ENCODE assay signal across 8 cellular contexts in the genomic region with DNA sequence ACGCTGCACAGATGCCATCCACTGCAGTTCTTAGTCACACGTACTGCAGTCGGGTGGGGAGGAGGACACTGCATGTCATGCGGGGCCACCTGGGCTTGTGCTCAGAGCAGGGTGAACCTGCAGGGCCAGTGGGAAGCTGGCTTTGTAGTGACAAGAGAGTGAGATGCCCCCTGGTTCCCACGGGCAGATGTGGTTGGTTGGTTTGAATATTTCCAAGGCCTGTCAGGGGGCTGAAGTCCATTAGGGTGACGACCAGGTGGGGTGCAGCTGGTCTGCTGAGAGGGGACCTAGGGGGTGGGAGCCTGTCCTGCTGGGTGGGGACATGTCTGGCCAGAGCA. TPM values are rescaled to one million over a fixed set of nuclear protein-coding genes. Genes with fewer than 3 reads are reported as not detected.
DNase-seq lines count a peak whose midpoint lies in the region; ATAC-seq, FAIRE-seq and TF ChIP-seq lines count a peak whose summit lies in the region.

No MANE protein-coding gene starts in this region.

- no peaks in the 10 kb centered on the region for H3K36me3 ChIP-seq in stomach smooth muscle (ENCODE audit: control insufficient read depth in 2 of 2, insufficient read depth in 2 of 2, low read length in 2 of 2)

- no peaks in the 10 kb centered on the region for H3K9me3 Mint-ChIP-seq in activated T-cell treated with anti-CD3 and anti-CD28 coated beads, Interleukin-2, amount 50 U/mL, for 24 hours
- H3K9me3 Mint-ChIP-seq in activated CD8-positive, alpha-beta T cell treated with anti-CD3 and anti-CD28 coated beads for 36 hours, result no peaks in the 10 kb centered on the region

- no peak for FAIRE-seq in HTR-8/SVneo (lab: Jason Lieb, UNC)

- H3K4me3 ChIP-seq in iPS-18c (ENCODE audit: insufficient read depth, low read depth, low read length), result peak overlapping the region; percentile 52; the same call in 1 of the 2 replicates
- peak overlapping the region; percentile 80 to 86 for H3K4me3 ChIP-seq in stomach smooth muscle (ENCODE audit: low read length in 2 of 2)

- H3K27me3 Mint-ChIP-seq in activated T-cell treated with anti-CD3 and anti-CD28 coated beads, Interleukin-2, amount 50 U/mL, for 24 hours, result peaks cover 2% of the 10 kb centered on the region
- peaks cover 4% of the 10 kb centered on the region for H3K27me3 Mint-ChIP-seq in activated CD8-positive, alpha-beta T cell treated with anti-CD3 and anti-CD28 coated beads for 36 hours

- peak overlapping the region; percentile 74 for H3K27ac ChIP-seq in stomach smooth muscle (ENCODE audit: low read length)

- TF ChIP-seq CTCF in activated CD8-positive, alpha-beta T cell treated with anti-CD3 and anti-CD28 coated beads for 36 hours (IDR thresholded peaks at IDR 0.05), result no peak

- POLR2A ChIA-PET in activated CD8-positive, alpha-beta T cell treated with anti-CD3 and anti-CD28 coated beads for 36 hours (lab: Charles Lee), result interaction anchor here (0.6 to 4.5 kb wide), 10 partner anchors 10 to 115 kb away, joined by 3 to 25 read pairs (median 5); a partner anchor contains a TSS

- H3K9ac ChIP-seq in stomach smooth muscle (ENCODE audit: low read length in 2 of 2), result peak overlapping the region in 1 of 2 donors; percentile 27

- H3K4me1 Mint-ChIP-seq in activated T-cell treated with anti-CD3 and anti-CD28 coated beads, Interleukin-2, amount 50 U/mL, for 24 hours (ENCODE audit: low read depth), result peaks cover 27% of the 10 kb centered on the region
- peaks cover 17% of the 10 kb centered on the region for H3K4me1 Mint-ChIP-seq in activated CD8-positive, alpha-beta T cell treated with anti-CD3 and anti-CD28 coated beads for 36 hours (ENCODE audit: low read depth)

- H3K27me3 ChIP-seq in stomach smooth muscle (ENCODE audit: control insufficient read depth in 1 of 2, insufficient read depth in 2 of 2, low read length in 2 of 2), result no peaks in the 10 kb centered on the region

- peak overlapping the region; percentile 84 for H3K4me3 Mint-ChIP-seq in activated T-cell treated with anti-CD3 and anti-CD28 coated beads, Interleukin-2, amount 50 U/mL, for 24 hours
- H3K4me3 Mint-ChIP-seq in activated CD8-positive, alpha-beta T cell treated with anti-CD3 and anti-CD28 coated beads for 36 hours, result peak overlapping the region; percentile 85

- peak overlapping the region; percentile 59 for H3K27ac Mint-ChIP-seq in activated T-cell treated with anti-CD3 and anti-CD28 coated beads, Interleukin-2, amount 50 U/mL, for 24 hours
- H3K27ac Mint-ChIP-seq in activated CD8-positive, alpha-beta T cell treated with anti-CD3 and anti-CD28 coated beads for 36 hours, result no peak overlapping the region

- CTCF ChIA-PET in activated CD8-positive, alpha-beta T cell treated with anti-CD3 and anti-CD28 coated beads for 36 hours (lab: Charles Lee), result interaction anchor here (0.7 to 4.2 kb wide), 13 partner anchors 8 to 145 kb away, joined by 3 to 37 read pairs (median 11); a partner anchor contains a TSS

- DNase-seq in activated T-cell treated with anti-CD3 and anti-CD28 coated beads, Interleukin-2, amount 50 U/mL, for 24 hours, result no peak
- DNase-seq in activated T-cell treated with anti-CD3 and anti-CD28 coated beads for 4 hours (no peak), NCI-H1694 treated with DMSO at 0.1 percent for 48 hours (lab: John Stamatoyannopoulos, UW) (no peak), HTR-8/SVneo (ENCODE audit: insufficient read length, low spot score) (no peak)
- no peak for DNase-seq in activated CD8-positive, alpha-beta T cell treated with anti-CD3 and anti-CD28 coated beads for 36 hours

- peaks cover 21% of the 10 kb centered on the region for H3K4me1 ChIP-seq in stomach smooth muscle (ENCODE audit: control insufficient read depth, insufficient read depth, low read length)

- intact Hi-C loops in activated CD8-positive, alpha-beta T cell treated with anti-CD3 and anti-CD28 coated beads for 36 hours (cut with micrococcal nuclease), result no loop called here

- H3K9me3 ChIP-seq in iPS-18c (ENCODE audit: control insufficient read depth, insufficient read depth, low read length), result no peaks in the 10 kb centered on the region
- H3K9me3 ChIP-seq in stomach smooth muscle (ENCODE audit: control insufficient read depth in 2 of 2, low read length in 2 of 2), result peaks cover under 1% of the 10 kb centered on the region in 2 donors

- no peak for ATAC-seq in activated CD8-positive, alpha-beta T cell treated with anti-CD3 and anti-CD28 coated beads for 36 hours
- ATAC-seq in GM19463 (IDR thresholded peaks at IDR 0.05; ENCODE audit: unreplicated experiment), result no peak

- H3K36me3 Mint-ChIP-seq in activated T-cell treated with anti-CD3 and anti-CD28 coated beads, Interleukin-2, amount 50 U/mL, for 24 hours (ENCODE audit: low read depth), result peaks cover 4% of the 10 kb centered on the region
- H3K36me3 Mint-ChIP-seq in activated CD8-positive, alpha-beta T cell treated with anti-CD3 and anti-CD28 coated beads for 36 hours (ENCODE audit: low read depth), result peaks cover 3% of the 10 kb centered on the region

RNA-seq across cellular contexts. Expression of a gene that starts 14.3 kb away (rescaled TPM):
- 1 to 10 TPM; 6.1 to 7.5 TPM for total RNA-seq in activated CD8-positive, alpha-beta T cell treated with anti-CD3 and anti-CD28 coated beads for 36 hours

RNA-seq across cellular contexts. Expression of a gene that starts 36.8 kb away (rescaled TPM):
- not detected for total RNA-seq in activated CD8-positive, alpha-beta T cell treated with anti-CD3 and anti-CD28 coated beads for 36 hours

RNA-seq across cellular contexts. Expression of a gene that starts 38.8 kb away (rescaled TPM):
- total RNA-seq in activated CD8-positive, alpha-beta T cell treated with anti-CD3 and anti-CD28 coated beads for 36 hours, result not detected

RNA-seq across cellular contexts. Expression of a gene that starts 50.1 kb away (rescaled TPM):
- total RNA-seq in activated CD8-positive, alpha-beta T cell treated with anti-CD3 and anti-CD28 coated beads for 36 hours, result under 1 TPM; 0.09 to 0.25 TPM
